In genomic region chr17:55285340-55286301, GRCh38 we compare ENCODE assay signal across 8 cellular contexts. TPM values are rescaled to one million over a fixed set of nuclear protein-coding genes. Genes with fewer than 3 reads are reported as not detected.
DNase-seq lines count a peak whose midpoint lies in the region; ATAC-seq and TF ChIP-seq lines count a peak whose summit lies in the region.

No MANE protein-coding gene starts in this region.

- no peak for ATAC-seq in GM18517 (IDR thresholded peaks at IDR 0.05; ENCODE audit: unreplicated experiment)

- H3K27me3 ChIP-seq in breast epithelium = no peaks in the 10 kb centered on the region

- TF ChIP-seq POLR2A in breast epithelium (IDR thresholded peaks at IDR 0.05) = no peak

- H3K36me3 ChIP-seq in breast epithelium = no peaks in the 10 kb centered on the region

- peak; percentile 68 for DNase-seq in NCI-H2029 (lab: John Stamatoyannopoulos, UW)
- DNase-seq in breast epithelium (ENCODE audit: low spot score in 2 of 2) = peak; percentile 87 to 94
- DNase-seq in left kidney (ENCODE audit: low read depth, low spot score) = peak; percentile 63
- DNase-seq in stimulated activated naive CD4-positive, alpha-beta T cell (lab: John Stamatoyannopoulos, UW) = no peak
- DNase-seq in NCI-H82 (lab: John Stamatoyannopoulos, UW) = no peak
- DNase-seq in T-helper 2 cell = no peak

- H3K4me1 ChIP-seq in breast epithelium = peaks cover 6 to 19% of the 10 kb centered on the region in 2 donors

- H3K9me3 ChIP-seq in breast epithelium = no peaks in the 10 kb centered on the region

- peak overlapping the region in 2 of 3 donors; percentile 14 to 51 for H3K4me3 ChIP-seq in breast epithelium

- peak overlapping the region; percentile 91 to 92 for H3K27ac ChIP-seq in breast epithelium
- H3K27ac ChIP-seq in temporal lobe (ENCODE audit: low read depth, low read length) = peak overlapping the region; percentile 82

- intact Hi-C loops in breast epithelium (cut with DNase I; ENCODE audit: low total_unique reads) = no loop called here

- TF ChIP-seq CTCF in breast epithelium (IDR thresholded peaks at IDR 0.05) = no peak

RNA-seq across cellular contexts. Expression of gene HLF, which starts 20.9 kb away (rescaled TPM):
- total RNA-seq in breast epithelium (10 to 100 TPM; 11.8 to 21.4 (median 13.4) TPM), temporal lobe (6.6 TPM)

Comparison
In these comparisons a context has a peak if more than half of its experiments do, and no peak if none do; other contexts are left out.
1. DNase-seq: peak in NCI-H2029 (single experiment), breast epithelium (2 of 2) and left kidney (single experiment); none in stimulated activated naive CD4-positive, alpha-beta T cell (0 of 6), NCI-H82 (single experiment) and T-helper 2 cell (0 of 5).